ENCODE assay signal across 14 cellular contexts in genomic region chr14:84750763-84751554, GRCh38.
DNase-seq lines count a peak whose midpoint lies in the region; FAIRE-seq and TF ChIP-seq lines count a peak whose summit lies in the region.
"Had no signal": no experiment of that assay in that cellular context is flagged by ENCODE, and none has a peak within 500 bp of the region (broad histone marks: within the 10 kb centered on the region; RNA-seq: fewer than 3 reads in every experiment).

No MANE protein-coding gene starts in this region.

- no peaks in the 10 kb centered on the region for H3K36me3 Mint-ChIP-seq in T-helper 2 cell treated with Interferon-gamma antibody and Interleukin-4, amounts not matched to agents 5 μg/mL and 100 μg/mL, for 36 hours (ENCODE audit: low read depth)
- H3K36me3 Mint-ChIP-seq in Caco-2 (ENCODE audit: insufficient read depth, unreplicated experiment), result no peaks in the 10 kb centered on the region
- H3K36me3 Mint-ChIP-seq: brain; CD8-positive, alpha-beta T cell had no signal

- H3K27me3 ChIP-seq in mammary epithelial cell (ENCODE audit: insufficient read depth, low read length) (no peaks in the 10 kb centered on the region), keratinocyte (ENCODE audit: control insufficient read depth, extremely low read depth, insufficient read depth, low read length) (no peaks in the 10 kb centered on the region), Caco-2 (replicated peaks; ENCODE audit: control insufficient read depth, insufficient read depth, low read length) (no peaks in the 10 kb centered on the region)
- H3K27me3 ChIP-seq: testis had no signal

- dilution Hi-C loops in mammary epithelial cell (cut with HindIII; ENCODE audit: low sequenced_read_pairs), result no loop called here
- dilution Hi-C loops in keratinocyte (cut with MboI; ENCODE audit: extremely low pct_ligation_motif_present, low sequenced_read_pairs), result no loop called here

- H3K27ac Mint-ChIP-seq in T-helper 2 cell treated with Interferon-gamma antibody and Interleukin-4, amounts not matched to agents 5 μg/mL and 100 μg/mL, for 36 hours, result no peak overlapping the region
- no peak overlapping the region for H3K27ac Mint-ChIP-seq in Caco-2 (ENCODE audit: unreplicated experiment)
- H3K27ac Mint-ChIP-seq: activated T-cell treated with anti-CD3 and anti-CD28 coated beads, Interleukin-2, amount 50 U/mL, for 72 hours; brain; CD8-positive, alpha-beta T cell had no signal

- H4K20me1 ChIP-seq in mammary epithelial cell (ENCODE audit: insufficient read depth, low read length) (no peaks in the 10 kb centered on the region), keratinocyte (ENCODE audit: control insufficient read depth, extremely low read depth, insufficient read depth, low read length) (no peaks in the 10 kb centered on the region)

- H3K4me1 Mint-ChIP-seq in T-helper 2 cell treated with Interferon-gamma antibody and Interleukin-4, amounts not matched to agents 5 μg/mL and 100 μg/mL, for 36 hours (ENCODE audit: low read depth), result no peaks in the 10 kb centered on the region
- no peaks in the 10 kb centered on the region for H3K4me1 Mint-ChIP-seq in Caco-2 (ENCODE audit: low read depth, unreplicated experiment)

- FAIRE-seq in keratinocyte (lab: Jason Lieb, UNC), result peak; percentile 44

- in situ Hi-C loops in mammary epithelial cell (cut with MboI; ENCODE audit: low sequenced_read_pairs in 2 of 2), result no loop called here

- H3K4me1 ChIP-seq in mammary epithelial cell (ENCODE audit: insufficient read depth, low read length) (no peaks in the 10 kb centered on the region), keratinocyte (ENCODE audit: control insufficient read depth, extremely low read depth, insufficient read depth, low read length) (peaks cover 2% of the 10 kb centered on the region), Caco-2 (no peaks in the 10 kb centered on the region)
- H3K4me1 ChIP-seq: testis had no signal

- H3K9ac ChIP-seq in mammary epithelial cell (ENCODE audit: insufficient read depth, low read length) (no peak overlapping the region), keratinocyte (ENCODE audit: control insufficient read depth, extremely low read depth, insufficient read depth, low read length) (no peak overlapping the region)

- H3K36me3 ChIP-seq in mammary epithelial cell (ENCODE audit: insufficient read depth, low read length), result no peaks in the 10 kb centered on the region
- H3K36me3 ChIP-seq in keratinocyte (ENCODE audit: control insufficient read depth in 2 of 2, extremely low read depth in 1 of 2, insufficient read depth in 2 of 2, low read length in 2 of 2), result no peaks in the 10 kb centered on the region
- no peaks in the 10 kb centered on the region for H3K36me3 ChIP-seq in Caco-2 (ENCODE audit: control insufficient read depth, insufficient read depth, low read length)

- H3K4me3 ChIP-seq in mammary epithelial cell (replicated peaks in 1 of 3; ENCODE audit: insufficient read depth in 1 of 3, low read depth in 2 of 3, low read length in 3 of 3) (no peak overlapping the region), keratinocyte (ENCODE audit: control insufficient read depth in 2 of 3, extremely low read depth in 1 of 3, insufficient read depth in 2 of 3, low read depth in 1 of 3, low read length in 3 of 3) (peak overlapping the region; percentile 16 to 47 (median 45)), skeletal muscle cell (ENCODE audit: low read depth, low read length) (no peak overlapping the region), Caco-2 (ENCODE audit: low read depth, low read length) (no peak overlapping the region)
- H3K4me3 ChIP-seq: testis had no signal

- no peaks in the 10 kb centered on the region for H3K79me2 ChIP-seq in mammary epithelial cell (ENCODE audit: insufficient read depth, low read length)
- no peaks in the 10 kb centered on the region for H3K79me2 ChIP-seq in keratinocyte (ENCODE audit: control insufficient read depth, insufficient read depth, low read length)

- BruUV-seq in mammary epithelial cell (replicated peaks; lab: Mats Ljungman, UMichigan) (no TSS peak), Caco-2 (replicated peaks; lab: Mats Ljungman, UMichigan) (no TSS peak)

- H3K9me3 ChIP-seq in mammary epithelial cell (replicated peaks; ENCODE audit: insufficient read depth, low read length) (no peaks in the 10 kb centered on the region), keratinocyte (ENCODE audit: control insufficient read depth, low read depth, low read length) (no peaks in the 10 kb centered on the region), Caco-2 (no peaks in the 10 kb centered on the region)
- H3K9me3 ChIP-seq: testis had no signal

- TF ChIP-seq CTCF in mammary epithelial cell (conservative IDR thresholded peaks at IDR 0.05 in 1 of 2, IDR thresholded peaks at IDR 0.05 in 1 of 2; ENCODE audit: extremely low read depth in 1 of 2, insufficient read depth in 1 of 2, low read depth in 1 of 2, low read length in 2 of 2) (no peak), keratinocyte (optimal IDR thresholded peaks at IDR 0.05 in 1 of 3, IDR thresholded peaks at IDR 0.05 in 1 of 3, conservative IDR thresholded peaks at IDR 0.05 in 1 of 3; ENCODE audit: extremely low read depth in 1 of 3, insufficient read depth in 2 of 3, low read length in 3 of 3) (no peak), Caco-2 (IDR thresholded peaks at IDR 0.05; ENCODE audit: insufficient read depth in 1 of 2, low read depth in 1 of 2, low read length in 1 of 2, severe bottlenecking in 1 of 2, unreplicated experiment in 1 of 2) (no peak)

- H3K9me1 ChIP-seq in keratinocyte (ENCODE audit: control insufficient read depth, extremely low read depth, insufficient read depth, low read length), result no peaks in the 10 kb centered on the region

- H2AFZ ChIP-seq in mammary epithelial cell (ENCODE audit: low read depth, low read length) (no peak overlapping the region), keratinocyte (ENCODE audit: control insufficient read depth, low read length) (peak overlapping the region; percentile 85)

- H3K27ac ChIP-seq in mammary epithelial cell (ENCODE audit: insufficient read depth, low read depth, low read length), result no peak overlapping the region
- H3K27ac ChIP-seq in keratinocyte (ENCODE audit: control insufficient read depth, insufficient read depth, low read length), result no peak overlapping the region
- H3K27ac ChIP-seq: testis had no signal

- DNase-seq in HS-5 (ENCODE audit: low read depth), result peak; percentile 34
- DNase-seq in mammary epithelial cell, result peak; percentile 4
- no peak for DNase-seq in keratinocyte (ENCODE audit: low read depth, low spot score)
- DNase-seq in skeletal muscle cell (ENCODE audit: low read depth), result peak; percentile 28
- DNase-seq in T-helper 2 cell, result no peak
- no peak for DNase-seq in T-helper 2 cell treated with Interferon-gamma antibody and Interleukin-4, amounts not matched to agents 5 μg/mL and 100 μg/mL, for 36 hours (ENCODE audit: low spot score)
- DNase-seq in activated CD4-positive, alpha-beta T cell treated with anti-CD3 and anti-CD28 coated beads for 1 hour, result no peak
- DNase-seq in Caco-2, result no peak
- DNase-seq: activated CD4-positive, alpha-beta T cell treated with anti-CD3 and anti-CD28 coated beads for 4 hours; activated T-cell treated with anti-CD3 and anti-CD28 coated beads, Interleukin-2, amount 50 U/mL, for 72 hours; CD8-positive, alpha-beta T cell; erythroblast; testis had no signal

- POLR2A ChIA-PET in Caco-2 (lab: Charles Lee), result no interaction called here

- WGBS in mammary epithelial cell (ENCODE audit: low coverage, missing lambda C conversion rate), result 29% methylated on average over 10 of the region's 10 CpGs

- intact Hi-C loops in mammary epithelial cell (cut with micrococcal nuclease), result no loop called here
- intact Hi-C loops in Caco-2 (cut with micrococcal nuclease; ENCODE audit: unreplicated experiment), result no loop called here

- H3K9me3 Mint-ChIP-seq in T-helper 2 cell treated with Interferon-gamma antibody and Interleukin-4, amounts not matched to agents 5 μg/mL and 100 μg/mL, for 36 hours, result peaks cover 24% of the 10 kb centered on the region
- H3K9me3 Mint-ChIP-seq in Caco-2 (ENCODE audit: unreplicated experiment), result no peaks in the 10 kb centered on the region

- CTCF ChIA-PET in mammary epithelial cell (lab: Charles Lee; ENCODE audit: low non-redundant PET) (interaction anchor here (0.7 kb wide), 1 partner anchor 210 kb away, joined by 4 read pairs; no protein-coding TSS in a partner anchor), Caco-2 (lab: Charles Lee) (no interaction called here)

- no peak overlapping the region for H3K4me3 Mint-ChIP-seq in T-helper 2 cell treated with Interferon-gamma antibody and Interleukin-4, amounts not matched to agents 5 μg/mL and 100 μg/mL, for 36 hours
- H3K4me3 Mint-ChIP-seq in Caco-2 (ENCODE audit: unreplicated experiment), result no peak overlapping the region
- H3K4me3 Mint-ChIP-seq: activated T-cell treated with anti-CD3 and anti-CD28 coated beads, Interleukin-2, amount 50 U/mL, for 72 hours; brain; CD8-positive, alpha-beta T cell had no signal

- H3K4me2 ChIP-seq in mammary epithelial cell (ENCODE audit: insufficient read depth, low read depth, low read length) (peak overlapping the region; percentile 13), keratinocyte (ENCODE audit: control insufficient read depth, extremely low read depth, insufficient read depth, low read depth, low read length) (peak overlapping the region; percentile 69)

- H3K27me3 Mint-ChIP-seq in T-helper 2 cell treated with Interferon-gamma antibody and Interleukin-4, amounts not matched to agents 5 μg/mL and 100 μg/mL, for 36 hours (ENCODE audit: low read depth), result no peaks in the 10 kb centered on the region
- H3K27me3 Mint-ChIP-seq in Caco-2 (ENCODE audit: insufficient read depth, unreplicated experiment), result no peaks in the 10 kb centered on the region
- H3K27me3 Mint-ChIP-seq: brain had no signal

Comparison
In these comparisons a context has a peak if more than half of its experiments do, and no peak if none do; other contexts are left out.
1. DNase-seq: peak in HS-5 (single experiment), mammary epithelial cell (single experiment) and skeletal muscle cell (single experiment); none in keratinocyte (single experiment), T-helper 2 cell (0 of 5), T-helper 2 cell treated with Interferon-gamma antibody and Interleukin-4, amounts not matched to agents 5 μg/mL and 100 μg/mL, for 36 hours (single experiment), activated CD4-positive, alpha-beta T cell treated with anti-CD3 and anti-CD28 coated beads for 1 hour (single experiment) and Caco-2 (0 of 2).
2. H3K4me3 ChIP-seq: peak in keratinocyte (3 of 3); none in mammary epithelial cell (0 of 3), skeletal muscle cell (single experiment) and Caco-2 (single experiment).